30 cellular contexts compared by ENCODE assay signal in genomic region chr11:107011977-107012376, GRCh38. TPM values are rescaled to one million over a fixed set of nuclear protein-coding genes. Genes with fewer than 3 reads are reported as not detected.
A peak's percentile ranks its signal among the peaks of the same experiment; 100 is the strongest.
DNase-seq lines count a peak whose midpoint lies in the region; ATAC-seq, FAIRE-seq and TF ChIP-seq lines count a peak whose summit lies in the region.
"Had no signal": no experiment of that assay in that cellular context is flagged by ENCODE, and none has a peak within 500 bp of the region (broad histone marks: within the 10 kb centered on the region; RNA-seq: fewer than 3 reads in every experiment).

No MANE protein-coding gene starts in this region.

- peaks cover under 1% of the 10 kb centered on the region for H3K9me3 Mint-ChIP-seq in astrocyte (ENCODE audit: unreplicated experiment)
- H3K9me3 Mint-ChIP-seq in CD4-positive, alpha-beta T cell: peaks cover 3% of the 10 kb centered on the region
- H3K9me3 Mint-ChIP-seq: activated naive CD4-positive, alpha-beta T cell treated with anti-CD3 and anti-CD28 coated beads, Interleukin-2, amount 50 U/mL, for 24 hours; H9 had no signal

- no peaks in the 10 kb centered on the region for H3K27me3 ChIP-seq in astrocyte (ENCODE audit: insufficient read depth, low read length)
- peaks cover 16% of the 10 kb centered on the region for H3K27me3 ChIP-seq in CD4-positive, alpha-beta T cell (ENCODE audit: control insufficient read depth, insufficient read depth, low read length)
- H3K27me3 ChIP-seq: thyroid gland had no signal

- H3K4me3 Mint-ChIP-seq in astrocyte (ENCODE audit: unreplicated experiment): no peak overlapping the region
- H3K4me3 Mint-ChIP-seq in CD4-positive, alpha-beta T cell: no peak overlapping the region
- H3K4me3 Mint-ChIP-seq: activated CD4-positive, alpha-beta memory T cell treated with anti-CD3 and anti-CD28 coated beads for 36 hours; activated naive CD4-positive, alpha-beta T cell treated with anti-CD3 and anti-CD28 coated beads, Interleukin-2, amount 50 U/mL, for 24 hours; H9; natural killer cell treated with Interleukin-12 subunit alpha and Interleukin-12 subunit beta and Interleukin-15 and Interleukin-18, amount 100 ng/mL, for 72 hours had no signal

- H3K9ac ChIP-seq in astrocyte (ENCODE audit: low read length): no peak overlapping the region

- TF ChIP-seq CTCF in A549 (IDR thresholded peaks at IDR 0.05) (no peak), astrocyte (IDR thresholded peaks at IDR 0.05; ENCODE audit: insufficient read depth, low read depth, low read length) (no peak), fibroblast of villous mesenchyme (IDR thresholded peaks at IDR 0.05; ENCODE audit: insufficient read depth, low read depth, low read length) (no peak)
- no peak for TF ChIP-seq CTCF in CD4-positive, alpha-beta T cell (IDR thresholded peaks at IDR 0.05)

- no peak for TF ChIP-seq EP300 in A549 (IDR thresholded peaks at IDR 0.05)

- TF ChIP-seq RAD21 in A549 (conservative IDR thresholded peaks at IDR 0.05 in 1 of 2, IDR thresholded peaks at IDR 0.05 in 1 of 2): no peak

- DNase-seq in A549 (ENCODE audit: low read depth in 1 of 2, low spot score in 1 of 2): no peak
- peak; percentile 15 for DNase-seq in HCEC 1CT
- DNase-seq in astrocyte (ENCODE audit: low read depth): no peak
- DNase-seq in fibroblast of villous mesenchyme (ENCODE audit: low read depth): peak; percentile 57
- no peak for DNase-seq in NOMO-1 treated with DMSO at 0.1 percent for 48 hours (lab: John Stamatoyannopoulos, UW; ENCODE audit: unreplicated experiment)
- DNase-seq in CD4-positive, alpha-beta T cell: no peak
- DNase-seq: activated CD4-positive, alpha-beta memory T cell treated with anti-CD3 and anti-CD28 coated beads for 36 hours; activated CD4-positive, CD25-positive, alpha-beta regulatory T cell treated with anti-CD3 and anti-CD28 coated beads, Interleukin-2, amount 50 U/mL, for 72 hours; activated CD8-positive, alpha-beta memory T cell treated with anti-CD3 and anti-CD28 coated beads, Interleukin-2, amount 50 U/mL, for 48 hours; anterior cingulate cortex; BE2C; DMS153; glutamatergic neuron; H9; lower lobe of right lung; mucosa of descending colon; NCI-H1694 treated with DMSO at 0.1 percent for 48 hours; NCI-H2227 treated with DMSO at 0.1 percent for 48 hours; NCI-H82; stimulated activated CD4-positive, alpha-beta T cell treated with anti-CD3 and anti-CD28 coated beads, Interleukin-1b, Interleukin-23, amount 100 ng/mL, for 48 hours; stomach; T-helper 2 cell; thyroid gland had no signal

- no peaks in the 10 kb centered on the region for H3K9me3 ChIP-seq in A549
- no peaks in the 10 kb centered on the region for H3K9me3 ChIP-seq in astrocyte (ENCODE audit: insufficient read depth, low read depth, low read length)
- H3K9me3 ChIP-seq in CD4-positive, alpha-beta T cell (ENCODE audit: control insufficient read depth, low read length): no peaks in the 10 kb centered on the region
- H3K9me3 ChIP-seq: BE2C, lower lobe of right lung, mucosa of descending colon, stomach, thyroid gland had no signal

- no peaks in the 10 kb centered on the region for H3K36me3 ChIP-seq in astrocyte (ENCODE audit: insufficient read depth, low read length)
- H3K36me3 ChIP-seq: BE2C, lower lobe of right lung, stomach, thyroid gland had no signal

- H3K27ac ChIP-seq in A549: 0 out of 6 replicates have a peak overlapping the region, but pooled peaks of 1 of the 2 experiments have one; percentile 40
- no peak overlapping the region for H3K27ac ChIP-seq in astrocyte (ENCODE audit: low read depth, low read length)
- H3K27ac ChIP-seq in CD4-positive, alpha-beta T cell (ENCODE audit: low read depth, low read length): no peak overlapping the region
- H3K27ac ChIP-seq: lower lobe of right lung, SK-N-MC, skin epidermis, stomach, thyroid gland had no signal

- H3K4me1 Mint-ChIP-seq in astrocyte (ENCODE audit: low read depth, unreplicated experiment): peaks cover 28% of the 10 kb centered on the region
- H3K4me1 Mint-ChIP-seq in CD4-positive, alpha-beta T cell (ENCODE audit: low read depth): peaks cover 2% of the 10 kb centered on the region

- intact Hi-C loops in CD4-positive, alpha-beta T cell (cut with DNase I, micrococcal nuclease): no loop called here

- 2% methylated on average over 2 of the region's 2 CpGs for WGBS in A549 (ENCODE audit: missing lambda C conversion rate)

- CTCF ChIA-PET in A549 (lab: Yijun Ruan, JAX): no interaction called here
- CTCF ChIA-PET in CD4-positive, alpha-beta T cell (lab: Charles Lee): no interaction called here

- no peaks in the 10 kb centered on the region for H4K20me1 ChIP-seq in astrocyte (ENCODE audit: insufficient read depth, low read length)

- H3K4me3 ChIP-seq in A549: no peak overlapping the region
- no peak overlapping the region for H3K4me3 ChIP-seq in astrocyte (ENCODE audit: insufficient read depth, low read depth, low read length)
- no peak overlapping the region for H3K4me3 ChIP-seq in fibroblast of villous mesenchyme (ENCODE audit: low read depth, low read length)
- H3K4me3 ChIP-seq: lower lobe of right lung, mucosa of descending colon, SK-N-MC, skin epidermis, stomach, thyroid gland had no signal

- no peak for TF ChIP-seq POLR2A in A549 (IDR thresholded peaks at IDR 0.05; ENCODE audit: low read length)

- FAIRE-seq in A549 (lab: Jason Lieb, UNC) (no peak), astrocyte (lab: Jason Lieb, UNC) (no peak)
- FAIRE-seq: GM19239 had no signal

- POLR2A ChIA-PET in A549 (lab: Yijun Ruan, JAX): no interaction called here
- POLR2A ChIA-PET in CD4-positive, alpha-beta T cell (lab: Charles Lee): no interaction called here

- H3K27me3 Mint-ChIP-seq in astrocyte (ENCODE audit: low read depth, unreplicated experiment): no peaks in the 10 kb centered on the region
- H3K27me3 Mint-ChIP-seq in CD4-positive, alpha-beta T cell: peaks cover 23% of the 10 kb centered on the region

- peak overlapping the region; percentile 58 for H3K4me2 ChIP-seq in A549
- no peak overlapping the region for H3K4me2 ChIP-seq in astrocyte (ENCODE audit: low read length)

- no peaks in the 10 kb centered on the region for H3K79me2 ChIP-seq in astrocyte (ENCODE audit: insufficient read depth, low read length)

- peak overlapping the region; percentile 81 for H3K27ac Mint-ChIP-seq in astrocyte (ENCODE audit: unreplicated experiment)
- H3K27ac Mint-ChIP-seq in CD4-positive, alpha-beta T cell: no peak overlapping the region
- H3K27ac Mint-ChIP-seq: activated CD4-positive, alpha-beta memory T cell treated with anti-CD3 and anti-CD28 coated beads for 36 hours; activated naive CD4-positive, alpha-beta T cell treated with anti-CD3 and anti-CD28 coated beads, Interleukin-2, amount 50 U/mL, for 24 hours; H9; natural killer cell treated with Interleukin-12 subunit alpha and Interleukin-12 subunit beta and Interleukin-15 and Interleukin-18, amount 100 ng/mL, for 72 hours had no signal

- no peaks in the 10 kb centered on the region for H3K36me3 Mint-ChIP-seq in astrocyte (ENCODE audit: low read depth, unreplicated experiment)
- H3K36me3 Mint-ChIP-seq in CD4-positive, alpha-beta T cell (ENCODE audit: low read depth): no peaks in the 10 kb centered on the region
- H3K36me3 Mint-ChIP-seq: activated CD4-positive, alpha-beta memory T cell treated with anti-CD3 and anti-CD28 coated beads for 36 hours; activated naive CD4-positive, alpha-beta T cell treated with anti-CD3 and anti-CD28 coated beads, Interleukin-2, amount 50 U/mL, for 24 hours had no signal

- ATAC-seq in A549 (0 out of 6 replicates have a peak, but pooled peaks of 1 of the 2 experiments have one; percentile 41), GM21526 (IDR thresholded peaks at IDR 0.05; ENCODE audit: low FRiP score, unreplicated experiment) (no peak), HG03460 (IDR thresholded peaks at IDR 0.05; ENCODE audit: unreplicated experiment) (no peak)
- no peak for ATAC-seq in CD4-positive, alpha-beta T cell (ENCODE audit: poor library complexity)
- ATAC-seq: lower lobe of right lung; mucosa of descending colon; natural killer cell treated with Interleukin-12 subunit alpha and Interleukin-12 subunit beta and Interleukin-15 and Interleukin-18, amount 100 ng/mL, for 72 hours had no signal

- H2AFZ ChIP-seq in astrocyte (ENCODE audit: low read depth, low read length): no peak overlapping the region

- H3K4me1 ChIP-seq in A549 (peaks cover 33% of the 10 kb centered on the region), astrocyte (ENCODE audit: insufficient read depth, low read length) (peaks cover 8% of the 10 kb centered on the region)
- H3K4me1 ChIP-seq: BE2C, lower lobe of right lung, stomach, thyroid gland had no signal

TF ChIP-seq in A549, 52 proteins besides CTCF, POLR2A, EP300 and RAD21 (continues in another document):
- TF ChIP-seq JUNB (IDR thresholded peaks at IDR 0.05) (peak; percentile 42; the same call in 1 of the 2 replicates), JUN (IDR thresholded peaks at IDR 0.05) (no peak), FOSL2 (IDR thresholded peaks at IDR 0.05) (peak; percentile 57; the same call in 1 of the 2 replicates), FOSL2 (CRISPR knock-in tag; IDR thresholded peaks at IDR 0.05) (peak; percentile 45; the same call in 1 of the 2 replicates), ESRRA (IDR thresholded peaks at IDR 0.05; ENCODE audit: borderline replicate concordance, low read length) (no peak), HMGXB4 (CRISPR knock-in tag; IDR thresholded peaks at IDR 0.05; ENCODE audit: borderline replicate concordance) (no peak)

RNA-seq across cellular contexts. Expression of gene GUCY1A2, which starts 6.3 kb away (rescaled TPM):
- polyA plus RNA-seq in A549 (2011; rRNA removed) (0.16 and 0.34 TPM in 2 replicates), A549 (2017; fragmentation: RNase III; extraction: RNeasy Plus Mini Kit Qiagen cat#74134 plus additional on column Dnase treatment) (0.03 to 0.12 TPM (median 0.04 TPM) in 3 replicates)
- polyA plus RNA-seq in A549 (2012; cell fraction: cytosol; rRNA removed): 0.03 TPM in 2 replicates
- polyA plus RNA-seq in A549 (2012; cell fraction: nucleus; rRNA removed): 0.01 TPM in 2 replicates
- 0.54 and 0.66 TPM in 2 replicates for polyA minus RNA-seq in A549 (2011; rRNA and poly(A)+ RNA removed)
- total RNA-seq in astrocyte (17.8 and 18.1 TPM in 2 replicates), fibroblast of villous mesenchyme (0.43 and 0.64 TPM in 2 replicates)
- total RNA-seq in CD4-positive, alpha-beta T cell: not detected
- total RNA-seq: activated CD4-positive, alpha-beta memory T cell treated with anti-CD3 and anti-CD28 coated beads for 36 hours; natural killer cell treated with Interleukin-12 subunit alpha and Interleukin-12 subunit beta and Interleukin-15 and Interleukin-18, amount 100 ng/mL, for 72 hours had no signal

Comparison
In these comparisons a context has a peak if more than half of its experiments do, and no peak if none do; other contexts are left out.
1. DNase-seq: peak in HCEC 1CT (single experiment) and fibroblast of villous mesenchyme (single experiment); none in A549 (0 of 2), astrocyte (single experiment), NOMO-1 treated with DMSO at 0.1 percent for 48 hours (single experiment) and CD4-positive, alpha-beta T cell (0 of 10).
2. RNA of gene GUCY1A2, which starts 6.3 kb away (total RNA-seq): 17.8 to 18.1 TPM in astrocyte; 0.43 to 0.64 TPM in fibroblast of villous mesenchyme and not detected in CD4-positive, alpha-beta T cell; every median in the first group is over 10 times any median in the second.